In genomic region chr17:76248013-76248782, GRCh38 we compare ENCODE assay signal across 12 cellular contexts. TPM values are rescaled to one million over a fixed set of nuclear protein-coding genes. Genes with fewer than 3 reads are reported as not detected.
A peak's percentile ranks its signal among the peaks of the same experiment; 100 is the strongest.
DNase-seq lines count a peak whose midpoint lies in the region; TF ChIP-seq lines count a peak whose summit lies in the region.
"Had no signal": no experiment of that assay in that cellular context is flagged by ENCODE, and none has a peak within 500 bp of the region (broad histone marks: within the 10 kb centered on the region; RNA-seq: fewer than 3 reads in every experiment).

No MANE protein-coding gene starts in this region.

- POLR2A ChIA-PET in activated CD4-positive, alpha-beta memory T cell treated with anti-CD3 and anti-CD28 coated beads, Interleukin-2, amount 10 ng/mL, durations not matched to agents 7 days and 5 days (lab: Charles Lee), result interaction anchor here (0.9 to 27.4 kb wide), 7 partner anchors 7 to 102 kb away, joined by 4 to 1335 read pairs (median 30); partner anchors contain the start of genes RNF157 and UBALD2

- no peak overlapping the region for H3K27ac ChIP-seq in spleen

- TF ChIP-seq CTCF in BE2C (IDR thresholded peaks at IDR 0.05; ENCODE audit: low read depth, low read length) (peak; percentile 11; the same call in 1 of the 2 replicates), GM12873 (IDR thresholded peaks at IDR 0.05; ENCODE audit: insufficient read depth, low read depth, low read length, missing control alignments) (peak; percentile 10), spleen (IDR thresholded peaks at IDR 0.05 in 8 of 11, conservative IDR thresholded peaks at IDR 0.05 in 3 of 11) (no peak)

- H3K36me3 ChIP-seq in BE2C (no peaks in the 10 kb centered on the region), spleen (no peaks in the 10 kb centered on the region)

- CTCF ChIA-PET in activated CD4-positive, alpha-beta memory T cell treated with anti-CD3 and anti-CD28 coated beads, Interleukin-2, amount 10 ng/mL, durations not matched to agents 7 days and 5 days (lab: Charles Lee), result interaction anchor here (0.8 to 4.9 kb wide), 6 partner anchors 9 to 66 kb away, joined by 3 to 56 read pairs (median 7); partner anchors contain the start of gene UBALD2

- peak overlapping the region; percentile 76 for H3K27ac Mint-ChIP-seq in activated CD4-positive, alpha-beta memory T cell treated with anti-CD3 and anti-CD28 coated beads, Interleukin-2, amount 10 ng/mL, durations not matched to agents 7 days and 5 days
- H3K27ac Mint-ChIP-seq: memory B cell had no signal

- no peaks in the 10 kb centered on the region for H3K27me3 ChIP-seq in BE2C
- peaks cover 0 to 25% (median 10%) of the 10 kb centered on the region in 7 donors for H3K27me3 ChIP-seq in spleen (replicated peaks in 1 of 7)

- H3K4me3 Mint-ChIP-seq in activated CD4-positive, alpha-beta memory T cell treated with anti-CD3 and anti-CD28 coated beads, Interleukin-2, amount 10 ng/mL, durations not matched to agents 7 days and 5 days, result no peak overlapping the region
- H3K4me3 Mint-ChIP-seq: memory B cell had no signal

- peaks cover 8% of the 10 kb centered on the region for H3K36me3 Mint-ChIP-seq in activated CD4-positive, alpha-beta memory T cell treated with anti-CD3 and anti-CD28 coated beads, Interleukin-2, amount 10 ng/mL, durations not matched to agents 7 days and 5 days (ENCODE audit: low read depth)
- H3K36me3 Mint-ChIP-seq: memory B cell had no signal

- WGBS in spleen, 5 donors, result 80 to 90% (median 84%) methylated on average over 11 of the region's 11 CpGs

- no peaks in the 10 kb centered on the region for H3K9me3 Mint-ChIP-seq in activated CD4-positive, alpha-beta memory T cell treated with anti-CD3 and anti-CD28 coated beads, Interleukin-2, amount 10 ng/mL, durations not matched to agents 7 days and 5 days
- H3K9me3 Mint-ChIP-seq: memory B cell had no signal

- no peak for DNase-seq in BE2C
- no peak for DNase-seq in activated CD4-positive, alpha-beta memory T cell treated with anti-CD3 and anti-CD28 coated beads, Interleukin-2, amount 10 ng/mL, durations not matched to agents 7 days and 5 days
- DNase-seq in left kidney (ENCODE audit: low read depth, low spot score), result peak; percentile 24
- DNase-seq in mucosa of gallbladder (ENCODE audit: low spot score), result no peak
- no peak for DNase-seq in iPS-NIHi7 (ENCODE audit: extremely low spot score)
- no peak for DNase-seq in spleen
- no peak for DNase-seq in NCI-H1105 treated with DMSO at 0.1 percent for 48 hours (lab: John Stamatoyannopoulos, UW)
- DNase-seq: DMS79 treated with DMSO at 0.1 percent for 48 hours, NCI-H2081, SHP77 had no signal

- H3K4me1 ChIP-seq in BE2C (no peaks in the 10 kb centered on the region), spleen (peaks cover 18 to 51% (median 34%) of the 10 kb centered on the region in 6 donors)

- H3K4me1 Mint-ChIP-seq in activated CD4-positive, alpha-beta memory T cell treated with anti-CD3 and anti-CD28 coated beads, Interleukin-2, amount 10 ng/mL, durations not matched to agents 7 days and 5 days, result peaks cover 83% of the 10 kb centered on the region

- H3K4me3 ChIP-seq in BE2C (ENCODE audit: low read depth, low read length) (no peak overlapping the region), spleen (no peak overlapping the region)

- no peak for TF ChIP-seq POLR2A in spleen (IDR thresholded peaks at IDR 0.05)

- intact Hi-C loops in spleen (cut with DNase I; ENCODE audit: low total_unique reads), result no loop called here

- no peaks in the 10 kb centered on the region for H3K9me3 ChIP-seq in BE2C
- H3K9me3 ChIP-seq in spleen, result no peaks in the 10 kb centered on the region

- H3K27me3 Mint-ChIP-seq in activated CD4-positive, alpha-beta memory T cell treated with anti-CD3 and anti-CD28 coated beads, Interleukin-2, amount 10 ng/mL, durations not matched to agents 7 days and 5 days, result no peaks in the 10 kb centered on the region

RNA-seq across cellular contexts. Expression of gene RNF157, which starts 7.9 kb away (rescaled TPM):
- polyA plus RNA-seq in BE2C (2012; ENCODE audit: insufficient read depth, insufficient read length, low read depth), result 10.1 TPM
- total RNA-seq in activated CD4-positive, alpha-beta memory T cell treated with anti-CD3 and anti-CD28 coated beads, Interleukin-2, amount 10 ng/mL, durations not matched to agents 7 days and 5 days, result 10 to 100 TPM; 79.8 to 83.9 TPM
- total RNA-seq in mucosa of gallbladder (3.3 TPM), spleen (10 to 100 TPM in 3 of 7 donors, 1 to 10 TPM in 4; 6.8 to 13.0 (median 8.6) TPM)
- 1 to 10 TPM in 2 of 3 donors, under 1 TPM in 1; 0.89 to 2.0 (median 1.1) TPM for polyA plus RNA-seq in spleen

RNA-seq across cellular contexts. Expression of gene UBALD2, which starts 16.9 kb away (rescaled TPM):
- polyA plus RNA-seq in BE2C (2012; ENCODE audit: insufficient read depth, insufficient read length, low read depth), result 191 TPM
- 100 to 1,000 TPM; 524 to 546 TPM for total RNA-seq in activated CD4-positive, alpha-beta memory T cell treated with anti-CD3 and anti-CD28 coated beads, Interleukin-2, amount 10 ng/mL, durations not matched to agents 7 days and 5 days
- total RNA-seq in mucosa of gallbladder (109 TPM), spleen (10 to 100 TPM; 28.9 to 91.3 (median 63.8) TPM)
- polyA plus RNA-seq in spleen, result 10 to 100 TPM; 42.5 to 54.7 (median 43.8) TPM

RNA-seq across cellular contexts. Expression of gene QRICH2, which starts 59.9 kb away (rescaled TPM):
- polyA plus RNA-seq in BE2C (2012; ENCODE audit: insufficient read depth, insufficient read length, low read depth), result 4.7 TPM
- total RNA-seq in activated CD4-positive, alpha-beta memory T cell treated with anti-CD3 and anti-CD28 coated beads, Interleukin-2, amount 10 ng/mL, durations not matched to agents 7 days and 5 days, result 1 to 10 TPM; 1.4 to 1.9 TPM
- total RNA-seq in mucosa of gallbladder, result 3.8 TPM
- 1 to 10 TPM; 1.3 to 3.1 (median 2.7) TPM for total RNA-seq in spleen
- 1 to 10 TPM; 2.4 to 2.7 (median 2.5) TPM for polyA plus RNA-seq in spleen

Comparison
In these comparisons a context has a peak if more than half of its experiments do, and no peak if none do; other contexts are left out.
1. CTCF ChIP-seq: peak in BE2C (single experiment) and GM12873 (single experiment); none in spleen (0 of 11).
2. RNA of gene RNF157, which starts 7.9 kb away (total RNA-seq): 79.8 to 83.9 TPM in activated CD4-positive, alpha-beta memory T cell treated with anti-CD3 and anti-CD28 coated beads, Interleukin-2, amount 10 ng/mL, durations not matched to agents 7 days and 5 days; 6.8 to 13.0 TPM in spleen and 3.3 TPM in mucosa of gallbladder (single experiment); every median in the first group is over 4 times any median in the second.